24 cellular contexts compared by ENCODE assay signal in genomic region chr22:47406180-47406723, GRCh38.
"Had no signal": no experiment of that assay in that cellular context is flagged by ENCODE, and none has a peak within 500 bp of the region (broad histone marks: within the 10 kb centered on the region; RNA-seq: fewer than 3 reads in every experiment).

No MANE protein-coding gene starts in this region.

- H3K4me3 Mint-ChIP-seq: dendritic cell treated with granulocyte-macrophage colony-stimulating factor and Interleukin-4, amounts not matched to agents 40 ng/mL and 50 ng/mL, for 4 days; effector memory CD8-positive, alpha-beta T cell; naive B cell; nephron; stimulated activated memory B cell treated with anti-CD40 and anti-IgM and Interleukin-4, amounts not matched to agents 10 μg/mL and 1 μg/mL and 100 μg/mL, for 72 hours; stimulated activated naive CD8-positive, alpha-beta T cell treated with anti-CD3 and anti-CD28 coated beads, Interleukin-15, amount 100 ng/mL, for 72 hours had no signal

- H3K9me3 Mint-ChIP-seq: dendritic cell treated with granulocyte-macrophage colony-stimulating factor and Interleukin-4, amounts not matched to agents 40 ng/mL and 50 ng/mL, for 4 days; effector memory CD8-positive, alpha-beta T cell; naive B cell; stimulated activated memory B cell treated with anti-CD40 and anti-IgM and Interleukin-4, amounts not matched to agents 10 μg/mL and 1 μg/mL and 100 μg/mL, for 72 hours; stimulated activated naive CD8-positive, alpha-beta T cell treated with anti-CD3 and anti-CD28 coated beads, Interleukin-15, amount 100 ng/mL, for 72 hours had no signal

- H3K4me1 ChIP-seq: esophagus squamous epithelium, gastroesophageal sphincter, psoas muscle, right lobe of liver, spleen, testis, tibial nerve had no signal

- H3K27ac ChIP-seq: esophagus squamous epithelium, gastroesophageal sphincter, psoas muscle, right lobe of liver, spleen, testis, tibial nerve had no signal

- H3K27ac Mint-ChIP-seq: dendritic cell treated with granulocyte-macrophage colony-stimulating factor and Interleukin-4, amounts not matched to agents 40 ng/mL and 50 ng/mL, for 4 days; effector memory CD8-positive, alpha-beta T cell; nephron; stimulated activated memory B cell treated with anti-CD40 and anti-IgM and Interleukin-4, amounts not matched to agents 10 μg/mL and 1 μg/mL and 100 μg/mL, for 72 hours; stimulated activated naive CD8-positive, alpha-beta T cell treated with anti-CD3 and anti-CD28 coated beads, Interleukin-15, amount 100 ng/mL, for 72 hours had no signal

- H3K36me3 Mint-ChIP-seq: naive B cell; stimulated activated memory B cell treated with anti-CD40 and anti-IgM and Interleukin-4, amounts not matched to agents 10 μg/mL and 1 μg/mL and 100 μg/mL, for 72 hours had no signal

- H3K4me3 ChIP-seq: esophagus squamous epithelium, gastroesophageal sphincter, lung, psoas muscle, right lobe of liver, spleen, testis, tibial nerve had no signal

- H3K9me3 ChIP-seq: esophagus squamous epithelium, gastroesophageal sphincter, psoas muscle, right lobe of liver, spleen, testis, tibial nerve had no signal

- H3K4me1 Mint-ChIP-seq: naive B cell; nephron; stimulated activated memory B cell treated with anti-CD40 and anti-IgM and Interleukin-4, amounts not matched to agents 10 μg/mL and 1 μg/mL and 100 μg/mL, for 72 hours; stimulated activated naive CD8-positive, alpha-beta T cell treated with anti-CD3 and anti-CD28 coated beads, Interleukin-15, amount 100 ng/mL, for 72 hours had no signal

- H3K36me3 ChIP-seq: esophagus squamous epithelium, gastroesophageal sphincter, right lobe of liver, spleen, tibial nerve had no signal

- H3K27me3 ChIP-seq: right lobe of liver, testis, tibial nerve had no signal

- DNase-seq: effector memory CD8-positive, alpha-beta T cell; esophagus squamous epithelium; foreskin fibroblast; glutamatergic neuron; left cardiac atrium; left ventricle myocardium superior; mesenchymal stem cell; naive B cell; occipital lobe; psoas muscle; retina; spleen; stimulated activated CD4-positive, alpha-beta T cell treated with anti-CD3 and anti-CD28 coated beads, Interleukin-15, amount 100 ng/mL, for 24 hours; stimulated activated CD4-positive, alpha-beta T cell treated with anti-CD3 and anti-CD28 coated beads, Interleukin-1b, Interleukin-23, amount 100 ng/mL, for 48 hours; stimulated activated CD4-positive, alpha-beta T cell treated with anti-CD3 and anti-CD28 coated beads, Interleukin-4, amount 100 ng/mL, for 24 hours; stimulated activated naive CD8-positive, alpha-beta T cell treated with anti-CD3 and anti-CD28 coated beads, Interleukin-15, amount 100 ng/mL, for 72 hours; testis had no signal
